In the genomic region with DNA sequence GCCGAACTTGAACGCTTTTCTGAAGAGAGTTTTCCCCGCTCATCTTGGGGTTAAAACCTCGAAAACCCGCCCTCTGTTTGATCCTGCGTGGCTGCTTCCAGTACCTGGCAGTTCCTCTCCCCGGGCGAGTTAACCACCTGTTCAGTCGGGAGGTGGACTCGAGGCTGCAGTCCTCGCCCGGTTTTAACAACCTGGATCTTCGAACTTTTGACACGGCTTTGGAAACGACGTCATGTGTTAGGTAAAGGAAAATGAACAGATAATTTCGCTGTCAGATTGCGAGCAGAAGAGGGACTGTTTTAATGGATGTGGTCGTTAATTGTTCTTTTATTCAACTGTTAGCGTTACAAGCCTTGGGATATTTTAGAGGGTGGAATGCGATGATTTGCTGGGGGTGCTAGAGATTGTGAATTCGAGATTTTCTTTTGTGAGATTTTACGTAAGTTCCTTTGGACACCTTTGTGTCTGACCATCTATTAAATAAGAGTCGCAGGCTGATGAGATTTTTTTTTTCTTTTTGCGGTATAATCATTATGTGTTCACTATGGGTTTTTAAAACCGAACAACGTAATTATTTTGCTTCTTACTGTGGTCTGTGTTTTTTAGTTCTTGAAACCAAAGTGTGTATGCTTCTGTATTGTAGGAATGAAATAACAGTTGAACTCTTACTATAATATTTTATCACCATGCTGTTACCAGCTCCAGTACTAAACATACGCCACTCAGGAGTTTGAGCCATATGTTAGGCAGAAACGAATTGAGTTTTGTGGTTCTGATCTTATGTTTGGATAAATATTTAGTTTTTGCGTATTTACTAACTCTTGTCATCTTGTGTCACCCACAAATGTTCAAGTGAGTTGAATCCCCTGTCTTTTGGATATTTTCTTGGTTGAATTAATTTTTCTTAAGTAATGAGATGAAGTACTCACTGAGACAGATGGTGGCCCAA, we compare ENCODE assay signal across 8 cellular contexts. TPM values are rescaled to one million over a fixed set of nuclear protein-coding genes. Genes with fewer than 3 reads are reported as not detected.
DNase-seq lines count a peak whose midpoint lies in the region; ATAC-seq, FAIRE-seq and TF ChIP-seq lines count a peak whose summit lies in the region.

No MANE protein-coding gene starts in this region.

- CTCF ChIA-PET in HEK293 (lab: Yijun Ruan, JAX): interaction anchor here (0.7 kb wide), 1 partner anchor 376 kb away, joined by 3 read pairs; no protein-coding TSS in a partner anchor

- peak overlapping the region; percentile 80 to 98 (median 90) for H3K9ac ChIP-seq in subcutaneous abdominal adipose tissue (ENCODE audit: low read length in 5 of 5)

- no peaks in the 10 kb centered on the region for H3K9me3 ChIP-seq in HEK293 (ENCODE audit: control insufficient read depth, insufficient read depth, low read depth, low read length)
- peaks cover 0 to 8% (median 2%) of the 10 kb centered on the region in 5 donors for H3K9me3 ChIP-seq in subcutaneous abdominal adipose tissue (ENCODE audit: control insufficient read depth in 5 of 5, low read length in 5 of 5)

- H3K27me3 ChIP-seq in bronchial epithelial cell (ENCODE audit: control insufficient read depth, insufficient read depth, low read length) (no peaks in the 10 kb centered on the region), subcutaneous abdominal adipose tissue (ENCODE audit: control insufficient read depth in 5 of 5, insufficient read depth in 4 of 5, low read length in 5 of 5) (no peaks in the 10 kb centered on the region)

- H3K4me3 ChIP-seq in HEK293 (ENCODE audit: low read depth, low read length): peak overlapping the region; percentile 74
- H3K4me3 ChIP-seq in bronchial epithelial cell (ENCODE audit: low read depth, low read length): peak overlapping the region; percentile 77
- H3K4me3 ChIP-seq in subcutaneous abdominal adipose tissue (ENCODE audit: low read depth in 1 of 5, low read length in 5 of 5): peak overlapping the region; percentile 84 to 98 (median 93)

- peak; percentile 74 for ATAC-seq in left lobe of liver
- ATAC-seq in HG02588 (IDR thresholded peaks at IDR 0.05; ENCODE audit: unreplicated experiment): no peak

- H3K36me3 ChIP-seq in HEK293 (ENCODE audit: control insufficient read depth in 2 of 2, insufficient read depth in 1 of 2, low read length in 2 of 2) (no peaks in the 10 kb centered on the region), bronchial epithelial cell (ENCODE audit: control insufficient read depth, insufficient read depth, low read length) (no peaks in the 10 kb centered on the region), subcutaneous abdominal adipose tissue (ENCODE audit: control insufficient read depth in 5 of 5, insufficient read depth in 5 of 5, low read length in 5 of 5) (no peaks in the 10 kb centered on the region)

- peaks cover 16% of the 10 kb centered on the region; the same call in 1 of the 2 replicates for H3K4me1 ChIP-seq in HEK293 (ENCODE audit: control insufficient read depth, insufficient read depth, low read length)
- peaks cover 0 to 27% (median 18%) of the 10 kb centered on the region in 5 donors for H3K4me1 ChIP-seq in subcutaneous abdominal adipose tissue (ENCODE audit: control insufficient read depth in 5 of 5, insufficient read depth in 5 of 5, low read length in 5 of 5)

- FAIRE-seq in bronchial epithelial cell (lab: Jason Lieb, UNC): no peak

- DNase-seq in NOMO-1 treated with DMSO at 0.1 percent for 48 hours (lab: John Stamatoyannopoulos, UW; ENCODE audit: unreplicated experiment): peak; percentile 47
- DNase-seq in NOMO-1 (lab: John Stamatoyannopoulos, UW; ENCODE audit: unreplicated experiment in 2 of 2): no peak
- DNase-seq in NCI-H510A treated with DMSO at 0.1 percent for 48 hours (lab: John Stamatoyannopoulos, UW): peak; percentile 15
- peak; percentile 55 for DNase-seq in bronchial epithelial cell (ENCODE audit: low read depth)
- DNase-seq in left lobe of liver (ENCODE audit: low spot score): peak; percentile 93

- POLR2A ChIA-PET in HEK293 (lab: Yijun Ruan, JAX): interaction anchor here (0.6 to 1.5 kb wide), 5 partner anchors 19 to 1935 kb away, joined by 3 to 5 read pairs (median 3); no protein-coding TSS in a partner anchor

- H3K27ac ChIP-seq in HEK293 (ENCODE audit: extremely low read depth, low read depth, low read length) (peak overlapping the region; percentile 98), subcutaneous abdominal adipose tissue (ENCODE audit: low read depth, low read length) (peak overlapping the region; percentile 96)

- TF ChIP-seq CTCF in HEK293 (tag by site-specific recombination; IDR thresholded peaks at IDR 0.05) (no peak), bronchial epithelial cell (IDR thresholded peaks at IDR 0.05; ENCODE audit: insufficient read depth, low read length, severe bottlenecking) (no peak)

TF ChIP-seq in HEK293, 187 proteins besides CTCF, POLR2A, EP300 and RAD21 (continues in another document):
- TF ChIP-seq ZNF140 (tag by site-specific recombination; IDR thresholded peaks at IDR 0.05): no peak
- TF ChIP-seq ZNF776 (tag by site-specific recombination; IDR thresholded peaks at IDR 0.05; ENCODE audit: borderline replicate concordance): no peak
- TF ChIP-seq ZEB2 (tag by site-specific recombination; IDR thresholded peaks at IDR 0.05): peak; percentile 15
- no peak for TF ChIP-seq MZF1 (tag by site-specific recombination; IDR thresholded peaks at IDR 0.05; ENCODE audit: borderline replicate concordance)
- TF ChIP-seq, protein P1, sequence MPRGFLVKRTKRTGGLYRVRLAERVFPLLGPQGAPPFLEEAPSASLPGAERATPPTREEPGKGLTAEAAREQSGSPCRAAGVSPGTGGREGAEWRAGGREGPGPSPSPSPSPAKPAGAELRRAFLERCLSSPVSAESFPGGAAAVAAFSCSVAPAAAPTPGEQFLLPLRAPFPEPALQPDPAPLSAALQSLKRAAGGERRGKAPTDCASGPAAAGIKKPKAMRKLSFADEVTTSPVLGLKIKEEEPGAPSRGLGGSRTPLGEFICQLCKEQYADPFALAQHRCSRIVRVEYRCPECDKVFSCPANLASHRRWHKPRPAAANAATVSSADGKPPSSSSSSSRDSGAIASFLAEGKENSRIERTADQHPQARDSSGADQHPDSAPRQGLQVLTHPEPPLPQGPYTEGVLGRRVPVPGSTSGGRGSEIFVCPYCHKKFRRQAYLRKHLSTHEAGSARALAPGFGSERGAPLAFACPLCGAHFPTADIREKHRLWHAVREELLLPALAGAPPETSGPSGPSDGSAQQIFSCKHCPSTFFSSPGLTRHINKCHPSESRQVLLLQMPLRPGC (tag by site-specific recombination; IDR thresholded peaks at IDR 0.05): no peak
- no peak for TF ChIP-seq ZNF626 (tag by site-specific recombination; IDR thresholded peaks at IDR 0.05)
- TF ChIP-seq ZFP41 (tag by site-specific recombination; IDR thresholded peaks at IDR 0.05; ENCODE audit: borderline replicate concordance): no peak
- TF ChIP-seq ZNF146 (tag by site-specific recombination; IDR thresholded peaks at IDR 0.05): no peak
- TF ChIP-seq, protein P2, sequence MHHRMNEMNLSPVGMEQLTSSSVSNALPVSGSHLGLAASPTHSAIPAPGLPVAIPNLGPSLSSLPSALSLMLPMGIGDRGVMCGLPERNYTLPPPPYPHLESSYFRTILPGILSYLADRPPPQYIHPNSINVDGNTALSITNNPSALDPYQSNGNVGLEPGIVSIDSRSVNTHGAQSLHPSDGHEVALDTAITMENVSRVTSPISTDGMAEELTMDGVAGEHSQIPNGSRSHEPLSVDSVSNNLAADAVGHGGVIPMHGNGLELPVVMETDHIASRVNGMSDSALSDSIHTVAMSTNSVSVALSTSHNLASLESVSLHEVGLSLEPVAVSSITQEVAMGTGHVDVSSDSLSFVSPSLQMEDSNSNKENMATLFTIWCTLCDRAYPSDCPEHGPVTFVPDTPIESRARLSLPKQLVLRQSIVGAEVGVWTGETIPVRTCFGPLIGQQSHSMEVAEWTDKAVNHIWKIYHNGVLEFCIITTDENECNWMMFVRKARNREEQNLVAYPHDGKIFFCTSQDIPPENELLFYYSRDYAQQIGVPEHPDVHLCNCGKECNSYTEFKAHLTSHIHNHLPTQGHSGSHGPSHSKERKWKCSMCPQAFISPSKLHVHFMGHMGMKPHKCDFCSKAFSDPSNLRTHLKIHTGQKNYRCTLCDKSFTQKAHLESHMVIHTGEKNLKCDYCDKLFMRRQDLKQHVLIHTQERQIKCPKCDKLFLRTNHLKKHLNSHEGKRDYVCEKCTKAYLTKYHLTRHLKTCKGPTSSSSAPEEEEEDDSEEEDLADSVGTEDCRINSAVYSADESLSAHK (tag by site-specific recombination; IDR thresholded peaks at IDR 0.05): no peak
- TF ChIP-seq ZNF366 (tag by site-specific recombination; conservative IDR thresholded peaks at IDR 0.05): peak; percentile 72
- no peak for TF ChIP-seq ZNF239 (tag by site-specific recombination; IDR thresholded peaks at IDR 0.05)
- TF ChIP-seq BCL11A (tag by site-specific recombination; IDR thresholded peaks at IDR 0.05; ENCODE audit: low read depth): no peak
- peak; percentile 94 for TF ChIP-seq ZNF629 (tag by site-specific recombination; IDR thresholded peaks at IDR 0.05)
- no peak for TF ChIP-seq SP3 (tag by site-specific recombination; IDR thresholded peaks at IDR 0.05)
- TF ChIP-seq ZNF112 (tag by site-specific recombination; IDR thresholded peaks at IDR 0.05): no peak
- no peak for TF ChIP-seq SETDB1 (IDR thresholded peaks at IDR 0.05; ENCODE audit: insufficient read length, low read length)
- TF ChIP-seq, protein P3, sequence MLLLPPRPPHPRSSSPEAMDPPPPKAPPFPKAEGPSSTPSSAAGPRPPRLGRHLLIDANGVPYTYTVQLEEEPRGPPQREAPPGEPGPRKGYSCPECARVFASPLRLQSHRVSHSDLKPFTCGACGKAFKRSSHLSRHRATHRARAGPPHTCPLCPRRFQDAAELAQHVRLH (tag by site-specific recombination; IDR thresholded peaks at IDR 0.05): no peak
- no peak for TF ChIP-seq ZNF324 (tag by site-specific recombination; IDR thresholded peaks at IDR 0.05)
- peak; percentile 74 for TF ChIP-seq FEZF1 (tag by site-specific recombination; IDR thresholded peaks at IDR 0.05)
- TF ChIP-seq ZNF558 (tag by site-specific recombination; IDR thresholded peaks at IDR 0.05): no peak
- no peak for TF ChIP-seq GLI2 (tag by site-specific recombination; IDR thresholded peaks at IDR 0.05; ENCODE audit: borderline replicate concordance, low read depth)
- TF ChIP-seq ZNF175 (tag by site-specific recombination; IDR thresholded peaks at IDR 0.05): no peak
- no peak for TF ChIP-seq ZNF138 (tag by site-specific recombination; IDR thresholded peaks at IDR 0.05; ENCODE audit: borderline replicate concordance)
- peak; percentile 96 for TF ChIP-seq SCRT2 (tag by site-specific recombination; IDR thresholded peaks at IDR 0.05)
- TF ChIP-seq MYNN (tag by site-specific recombination; IDR thresholded peaks at IDR 0.05; ENCODE audit: borderline replicate concordance): peak; percentile 86

RNA-seq across cellular contexts. Expression of a gene that starts 1.2 kb away (rescaled TPM):
- total RNA-seq in bronchial epithelial cell (23.0 and 24.0 TPM in 2 replicates), left lobe of liver (47.1 TPM)

Comparison
In these comparisons a context has a peak if more than half of its experiments do, and no peak if none do; other contexts are left out.
1. DNase-seq: peak in NOMO-1 treated with DMSO at 0.1 percent for 48 hours (single experiment), NCI-H510A treated with DMSO at 0.1 percent for 48 hours (single experiment), bronchial epithelial cell (single experiment) and left lobe of liver (single experiment); none in NOMO-1 (0 of 2).
2. Peak in every context shown above with its lines, with median percentiles within 50 percentile points of each other: H3K4me3 ChIP-seq.